Comparison of ENCODE assay signal across 8 cellular contexts in genomic region chr4:38667005-38667771, GRCh38. TPM values are rescaled to one million over a fixed set of nuclear protein-coding genes. Genes with fewer than 3 reads are reported as not detected.
DNase-seq lines count a peak whose midpoint lies in the region; ATAC-seq and TF ChIP-seq lines count a peak whose summit lies in the region.

No MANE protein-coding gene starts in this region.

- peak overlapping the region; percentile 83 to 99 for H3K4me3 ChIP-seq in ascending aorta

- no peaks in the 10 kb centered on the region for H3K9me3 Mint-ChIP-seq in osteocyte (ENCODE audit: unreplicated experiment)

- peak overlapping the region; percentile 99 for H3K27ac Mint-ChIP-seq in osteocyte (ENCODE audit: unreplicated experiment)

- TF ChIP-seq CTCF in ascending aorta (IDR thresholded peaks at IDR 0.05) (no peak), osteocyte (IDR thresholded peaks at IDR 0.05) (no peak)

- no peaks in the 10 kb centered on the region for H3K36me3 Mint-ChIP-seq in osteocyte (ENCODE audit: unreplicated experiment)

- H3K4me3 Mint-ChIP-seq in osteocyte (ENCODE audit: unreplicated experiment) = peak overlapping the region; percentile 95

- no peaks in the 10 kb centered on the region for H3K27me3 Mint-ChIP-seq in osteocyte (ENCODE audit: unreplicated experiment)

- H3K9me3 ChIP-seq in ascending aorta = no peaks in the 10 kb centered on the region

- H3K4me1 Mint-ChIP-seq in osteocyte (ENCODE audit: unreplicated experiment) = peaks cover 66% of the 10 kb centered on the region

- H3K4me1 ChIP-seq in ascending aorta = peaks cover 26 to 47% of the 10 kb centered on the region in 2 donors

- peak overlapping the region; percentile 96 to 99 for H3K27ac ChIP-seq in ascending aorta

- no peaks in the 10 kb centered on the region for H3K27me3 ChIP-seq in ascending aorta

- DNase-seq in DMS79 treated with DMSO at 0.1 percent for 48 hours (lab: John Stamatoyannopoulos, UW) (peak; percentile 22), DMS79 (lab: John Stamatoyannopoulos, UW) (no peak), NCI-H1092 treated with DMSO at 0.1 percent for 48 hours (lab: John Stamatoyannopoulos, UW) (peak; percentile 72), SKM-1 (lab: John Stamatoyannopoulos, UW; ENCODE audit: unreplicated experiment) (peak; percentile 97), ascending aorta (ENCODE audit: low spot score in 2 of 2) (peak; percentile 72 to 95), left cardiac atrium (peak; percentile 81), osteocyte (ENCODE audit: extremely low spot score, unreplicated experiment) (no peak)

- ATAC-seq in left cardiac atrium (peak; percentile 27 to 59), HG03159 (IDR thresholded peaks at IDR 0.05; ENCODE audit: unreplicated experiment) (no peak)

- no peaks in the 10 kb centered on the region for H3K36me3 ChIP-seq in ascending aorta

- intact Hi-C loops in ascending aorta (cut with DNase I) = loop anchor here (10.0 kb wide), 2 partner anchors 378 to 772 kb away; partner anchors contain the start of gene TBC1D1
- intact Hi-C loops in left cardiac atrium (cut with DNase I) = no loop called here

RNA-seq across cellular contexts. Expression of gene KLF3, which starts 3.2 kb away (rescaled TPM):
- 21.5 TPM for total RNA-seq in ascending aorta
- 10 to 100 TPM; 20.6 to 29.5 TPM for total RNA-seq in left cardiac atrium
- total RNA-seq in osteocyte = 42.4 and 43.7 TPM in 2 replicates

Comparison
In these comparisons a context has a peak if more than half of its experiments do, and no peak if none do; other contexts are left out.
1. DNase-seq: peak in DMS79 treated with DMSO at 0.1 percent for 48 hours (single experiment), NCI-H1092 treated with DMSO at 0.1 percent for 48 hours (single experiment), SKM-1 (single experiment), ascending aorta (2 of 2) and left cardiac atrium (single experiment); none in DMS79 (single experiment) and osteocyte (single experiment).